9 cellular contexts compared by ENCODE assay signal in the genomic region with DNA sequence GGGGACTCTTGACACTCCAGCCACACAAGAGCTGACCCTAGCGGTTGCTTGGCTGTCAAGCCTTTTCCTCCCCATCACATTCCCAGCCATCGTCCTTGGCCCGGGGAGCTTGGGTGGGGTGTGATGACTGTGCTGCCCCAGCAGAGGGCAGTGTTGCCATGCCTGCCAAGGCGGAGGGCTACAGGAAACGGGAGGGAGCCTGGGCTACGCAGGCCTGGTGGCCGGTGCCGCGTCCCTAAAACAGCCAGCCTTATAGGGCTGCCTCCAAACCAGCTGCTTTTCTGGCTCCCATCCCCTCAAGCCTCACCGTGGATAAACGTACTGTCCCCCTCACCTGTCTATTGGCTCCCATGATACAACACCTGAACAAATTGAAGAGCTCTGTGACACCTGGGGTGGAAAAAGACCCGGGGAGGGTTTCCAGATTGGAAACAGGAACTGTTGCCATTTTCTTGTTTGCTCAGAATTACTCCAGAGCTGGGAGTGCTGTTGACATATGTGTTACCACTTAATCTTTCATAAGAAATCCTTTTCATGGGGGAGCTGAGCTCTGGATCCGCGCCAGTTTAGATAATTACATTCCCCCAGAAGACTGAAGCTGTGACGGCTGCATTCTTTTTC.
DNase-seq lines count a peak whose midpoint lies in the region; ATAC-seq and TF ChIP-seq lines count a peak whose summit lies in the region.
"Had no signal": no experiment of that assay in that cellular context is flagged by ENCODE, and none has a peak within 500 bp of the region (broad histone marks: within the 10 kb centered on the region; RNA-seq: fewer than 3 reads in every experiment).

No MANE protein-coding gene starts in this region.

- H3K9me3 ChIP-seq in neural progenitor cell (ENCODE audit: low read depth), result no peaks in the 10 kb centered on the region

- H3K27ac ChIP-seq in foreskin keratinocyte (no peak overlapping the region), neural progenitor cell (no peak overlapping the region)

- peak; percentile 99 for ATAC-seq in GM19438 (IDR thresholded peaks at IDR 0.05; ENCODE audit: low read depth, unreplicated experiment)
- peak; percentile 98 for ATAC-seq in HG03457 (IDR thresholded peaks at IDR 0.05; ENCODE audit: unreplicated experiment)
- peak; percentile 96 for ATAC-seq in foreskin keratinocyte

- no peaks in the 10 kb centered on the region for H3K9me3 Mint-ChIP-seq in activated CD4-positive, alpha-beta memory T cell treated with anti-CD3 and anti-CD28 coated beads, Interleukin-2, amount 10 ng/mL, durations not matched to agents 7 days and 5 days
- H3K9me3 Mint-ChIP-seq in neural progenitor cell, result no peaks in the 10 kb centered on the region

- H3K4me1 Mint-ChIP-seq in activated CD4-positive, alpha-beta memory T cell treated with anti-CD3 and anti-CD28 coated beads, Interleukin-2, amount 10 ng/mL, durations not matched to agents 7 days and 5 days, result no peaks in the 10 kb centered on the region
- peaks cover 32% of the 10 kb centered on the region for H3K4me1 Mint-ChIP-seq in neural progenitor cell

- H3K4me2 ChIP-seq in neural progenitor cell, result peak overlapping the region; percentile 50

- H3K4me3 Mint-ChIP-seq in activated CD4-positive, alpha-beta memory T cell treated with anti-CD3 and anti-CD28 coated beads, Interleukin-2, amount 10 ng/mL, durations not matched to agents 7 days and 5 days, result no peak overlapping the region
- H3K4me3 Mint-ChIP-seq in neural progenitor cell, result no peak overlapping the region
- H3K4me3 Mint-ChIP-seq: activated naive CD8-positive, alpha-beta T cell had no signal

- peak; percentile 63 for DNase-seq in DMS 273 treated with DMSO at 0.1 percent for 48 hours (lab: John Stamatoyannopoulos, UW)
- peak; percentile 73 for DNase-seq in NCI-H460 (ENCODE audit: extremely low read depth, low read depth)
- peak; percentile 49 for DNase-seq in activated CD4-positive, alpha-beta memory T cell treated with anti-CD3 and anti-CD28 coated beads, Interleukin-2, amount 10 ng/mL, durations not matched to agents 7 days and 5 days
- DNase-seq in foreskin keratinocyte, result peak; percentile 6 to 36
- peak; percentile 88 for DNase-seq in neural progenitor cell (ENCODE audit: low spot score)
- peak; percentile 75 for DNase-seq in ureter (ENCODE audit: low spot score)

- no peaks in the 10 kb centered on the region for H3K27me3 Mint-ChIP-seq in activated CD4-positive, alpha-beta memory T cell treated with anti-CD3 and anti-CD28 coated beads, Interleukin-2, amount 10 ng/mL, durations not matched to agents 7 days and 5 days
- H3K27me3 Mint-ChIP-seq in neural progenitor cell (ENCODE audit: insufficient read depth, low read depth), result peaks cover 2% of the 10 kb centered on the region

- no peak overlapping the region for H3K9ac ChIP-seq in neural progenitor cell

- H3F3A ChIP-seq in neural progenitor cell (ENCODE audit: low read depth), result no peaks in the 10 kb centered on the region

- no peaks in the 10 kb centered on the region for H3K36me3 ChIP-seq in neural progenitor cell

- H3K4me3 ChIP-seq in neural progenitor cell, result no peak overlapping the region

- H4K20me1 ChIP-seq in neural progenitor cell (ENCODE audit: low read depth), result no peaks in the 10 kb centered on the region

- CTCF ChIA-PET in activated CD4-positive, alpha-beta memory T cell treated with anti-CD3 and anti-CD28 coated beads, Interleukin-2, amount 10 ng/mL, durations not matched to agents 7 days and 5 days (lab: Charles Lee), result interaction anchor here (1.2 to 2.0 kb wide), 9 partner anchors 9 to 431 kb away, joined by 3 to 18 read pairs (median 4); no protein-coding TSS in a partner anchor

- POLR2A ChIA-PET in activated CD4-positive, alpha-beta memory T cell treated with anti-CD3 and anti-CD28 coated beads, Interleukin-2, amount 10 ng/mL, durations not matched to agents 7 days and 5 days (lab: Charles Lee), result no interaction called here

- no peaks in the 10 kb centered on the region for H3K79me2 ChIP-seq in neural progenitor cell (ENCODE audit: low read depth)

- H3K27ac Mint-ChIP-seq in activated CD4-positive, alpha-beta memory T cell treated with anti-CD3 and anti-CD28 coated beads, Interleukin-2, amount 10 ng/mL, durations not matched to agents 7 days and 5 days, result no peak overlapping the region
- no peak overlapping the region for H3K27ac Mint-ChIP-seq in neural progenitor cell
- H3K27ac Mint-ChIP-seq: activated naive CD8-positive, alpha-beta T cell had no signal

- peak overlapping the region; percentile 97 for H2AFZ ChIP-seq in neural progenitor cell (replicated peaks)

- TF ChIP-seq CTCF in foreskin keratinocyte (conservative IDR thresholded peaks at IDR 0.05), result peak; percentile 90
- peak; percentile 97 for TF ChIP-seq CTCF in neural progenitor cell (IDR thresholded peaks at IDR 0.05)

- no peaks in the 10 kb centered on the region for H3K36me3 Mint-ChIP-seq in activated CD4-positive, alpha-beta memory T cell treated with anti-CD3 and anti-CD28 coated beads, Interleukin-2, amount 10 ng/mL, durations not matched to agents 7 days and 5 days (ENCODE audit: low read depth)
- H3K36me3 Mint-ChIP-seq in neural progenitor cell, result no peaks in the 10 kb centered on the region
- H3K36me3 Mint-ChIP-seq: activated naive CD8-positive, alpha-beta T cell had no signal

- no peaks in the 10 kb centered on the region for H3K27me3 ChIP-seq in foreskin keratinocyte
- no peaks in the 10 kb centered on the region for H3K27me3 ChIP-seq in neural progenitor cell

- no peaks in the 10 kb centered on the region for H3K4me1 ChIP-seq in foreskin keratinocyte
- H3K4me1 ChIP-seq in neural progenitor cell, result no peaks in the 10 kb centered on the region

Comparison
In these comparisons a context has a peak if more than half of its experiments do, and no peak if none do; other contexts are left out.
1. DNase-seq: peak in every context shown above with its lines; median percentile 88 in neural progenitor cell; 75 in ureter; 73 in NCI-H460; 63 in DMS 273 treated with DMSO at 0.1 percent for 48 hours; 49 in activated CD4-positive, alpha-beta memory T cell treated with anti-CD3 and anti-CD28 coated beads, Interleukin-2, amount 10 ng/mL, durations not matched to agents 7 days and 5 days; 21 in foreskin keratinocyte.